24 cellular contexts compared by ENCODE assay signal in genomic region chr12:70925542-70925941, GRCh38.
"Had no signal": no experiment of that assay in that cellular context is flagged by ENCODE, and none has a peak within 500 bp of the region (broad histone marks: within the 10 kb centered on the region; RNA-seq: fewer than 3 reads in every experiment).

No MANE protein-coding gene starts in this region.

- H3K27me3 ChIP-seq: colonic mucosa, gastrocnemius medialis had no signal

- DNase-seq: colonic mucosa; cortex of kidney; dermis blood vessel endothelial cell; dorsolateral prefrontal cortex; effector CD4-positive, alpha-beta T cell; effector CD8-positive, alpha-beta T cell; effector memory CD4-positive, alpha-beta T cell; effector memory CD8-positive, alpha-beta T cell; endodermal cell; erythroblast; esophagus squamous epithelium; foreskin fibroblast; foreskin keratinocyte; foreskin melanocyte; gastrocnemius medialis; glutamatergic neuron; head of caudate nucleus; heart left ventricle; heart right ventricle had no signal

- H3K9me3 Mint-ChIP-seq: dendritic cell treated with granulocyte-macrophage colony-stimulating factor and Interleukin-4, amounts not matched to agents 40 ng/mL and 50 ng/mL, for 4 days; endodermal cell had no signal

- H3K4me3 ChIP-seq: colonic mucosa, coronary artery, dorsolateral prefrontal cortex, esophagus muscularis mucosa, esophagus squamous epithelium, gastrocnemius medialis, gastroesophageal sphincter, heart left ventricle, heart right ventricle had no signal

- H3K4me1 Mint-ChIP-seq: endodermal cell had no signal

- H3K27ac Mint-ChIP-seq: dendritic cell treated with granulocyte-macrophage colony-stimulating factor and Interleukin-4, amounts not matched to agents 40 ng/mL and 50 ng/mL, for 4 days; effector memory CD8-positive, alpha-beta T cell; endodermal cell had no signal

- H3K4me3 Mint-ChIP-seq: dendritic cell treated with granulocyte-macrophage colony-stimulating factor and Interleukin-4, amounts not matched to agents 40 ng/mL and 50 ng/mL, for 4 days; effector memory CD8-positive, alpha-beta T cell; endodermal cell had no signal

- H3K27ac ChIP-seq: colonic mucosa, coronary artery, dorsolateral prefrontal cortex, epithelial cell of prostate, esophagus muscularis mucosa, esophagus squamous epithelium, foreskin keratinocyte, gastrocnemius medialis, gastroesophageal sphincter, heart left ventricle, heart right ventricle had no signal

- H3K9me3 ChIP-seq: colonic mucosa, esophagus muscularis mucosa, esophagus squamous epithelium, gastrocnemius medialis, gastroesophageal sphincter, heart left ventricle, heart right ventricle had no signal

- H3K36me3 ChIP-seq: colonic mucosa, esophagus muscularis mucosa, esophagus squamous epithelium, gastrocnemius medialis, gastroesophageal sphincter, heart left ventricle, heart right ventricle had no signal
